In the genomic region with DNA sequence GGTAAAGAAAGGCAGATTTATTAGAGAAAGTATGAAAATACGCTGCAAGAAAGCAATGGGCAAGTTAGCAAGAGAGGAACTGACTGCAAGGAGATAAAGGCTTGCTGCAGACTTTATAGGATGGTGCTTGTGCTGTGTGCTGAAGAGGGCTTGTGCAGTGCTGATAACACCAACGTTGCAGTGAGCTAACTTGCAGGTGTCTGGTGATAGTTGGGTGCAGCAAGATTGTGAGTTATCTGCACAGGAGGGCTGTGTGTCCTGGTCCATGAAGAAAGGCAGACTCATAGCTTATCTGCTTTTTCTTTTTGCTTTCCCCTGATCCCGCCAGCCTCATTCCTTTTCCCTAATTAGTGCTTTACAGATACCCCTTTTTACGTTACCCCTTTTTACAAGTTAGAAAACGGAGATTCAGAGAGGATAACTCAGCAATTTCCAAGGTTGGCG, we compare ENCODE assay signal across 1 cellular context.
TF ChIP-seq lines count a peak whose summit lies in the region.

No MANE protein-coding gene starts in this region.

TF ChIP-seq in K562, 482 proteins besides CTCF, POLR2A, EP300 and RAD21 (continued from another document):
- TF ChIP-seq, protein P1, sequence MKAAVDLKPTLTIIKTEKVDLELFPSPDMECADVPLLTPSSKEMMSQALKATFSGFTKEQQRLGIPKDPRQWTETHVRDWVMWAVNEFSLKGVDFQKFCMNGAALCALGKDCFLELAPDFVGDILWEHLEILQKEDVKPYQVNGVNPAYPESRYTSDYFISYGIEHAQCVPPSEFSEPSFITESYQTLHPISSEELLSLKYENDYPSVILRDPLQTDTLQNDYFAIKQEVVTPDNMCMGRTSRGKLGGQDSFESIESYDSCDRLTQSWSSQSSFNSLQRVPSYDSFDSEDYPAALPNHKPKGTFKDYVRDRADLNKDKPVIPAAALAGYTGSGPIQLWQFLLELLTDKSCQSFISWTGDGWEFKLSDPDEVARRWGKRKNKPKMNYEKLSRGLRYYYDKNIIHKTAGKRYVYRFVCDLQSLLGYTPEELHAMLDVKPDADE (conservative IDR thresholded peaks at IDR 0.05; ENCODE audit: control insufficient read depth, low read depth, low read length): peak; percentile 87
- TF ChIP-seq PHF20 (IDR thresholded peaks at IDR 0.05; ENCODE audit: partially characterized antibody): peak; percentile 11
- TF ChIP-seq HMG20B (CRISPR knock-in tag; IDR thresholded peaks at IDR 0.05): no peak
- no peak for TF ChIP-seq SREBF1 (IDR thresholded peaks at IDR 0.05; ENCODE audit: borderline replicate concordance, low read depth, low read length)
- TF ChIP-seq ZKSCAN1 (IDR thresholded peaks at IDR 0.05; ENCODE audit: low read depth, low read length): 0 out of 2 replicates have a peak, but pooled peaks have one; percentile 63
- TF ChIP-seq, protein P2, sequence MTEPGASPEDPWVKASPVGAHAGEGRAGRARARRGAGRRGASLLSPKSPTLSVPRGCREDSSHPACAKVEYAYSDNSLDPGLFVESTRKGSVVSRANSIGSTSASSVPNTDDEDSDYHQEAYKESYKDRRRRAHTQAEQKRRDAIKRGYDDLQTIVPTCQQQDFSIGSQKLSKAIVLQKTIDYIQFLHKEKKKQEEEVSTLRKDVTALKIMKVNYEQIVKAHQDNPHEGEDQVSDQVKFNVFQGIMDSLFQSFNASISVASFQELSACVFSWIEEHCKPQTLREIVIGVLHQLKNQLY (CRISPR knock-in tag; conservative IDR thresholded peaks at IDR 0.05): no peak
- TF ChIP-seq RBFOX2 (IDR thresholded peaks at IDR 0.05; ENCODE audit: low read depth, low read length): no peak
- no peak; the same call in 1 of the 2 replicates for TF ChIP-seq FOXA1 (IDR thresholded peaks at IDR 0.05; ENCODE audit: borderline replicate concordance)
- TF ChIP-seq, protein P3, sequence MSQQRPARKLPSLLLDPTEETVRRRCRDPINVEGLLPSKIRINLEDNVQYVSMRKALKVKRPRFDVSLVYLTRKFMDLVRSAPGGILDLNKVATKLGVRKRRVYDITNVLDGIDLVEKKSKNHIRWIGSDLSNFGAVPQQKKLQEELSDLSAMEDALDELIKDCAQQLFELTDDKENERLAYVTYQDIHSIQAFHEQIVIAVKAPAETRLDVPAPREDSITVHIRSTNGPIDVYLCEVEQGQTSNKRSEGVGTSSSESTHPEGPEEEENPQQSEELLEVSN (IDR thresholded peaks at IDR 0.05; ENCODE audit: borderline replicate concordance in 1 of 2, extremely low read depth in 1 of 2, insufficient read depth in 1 of 2, insufficient read length in 1 of 2, low read depth in 1 of 2, low read length in 1 of 2, poor library complexity in 1 of 2, severe bottlenecking in 1 of 2): no peak
- no peak for TF ChIP-seq TCF7L2 (IDR thresholded peaks at IDR 0.05; ENCODE audit: low read depth, low read length)
- TF ChIP-seq GATAD2B (IDR thresholded peaks at IDR 0.05; ENCODE audit: borderline replicate concordance): peak; percentile 81; the same call in 1 of the 2 replicates
- TF ChIP-seq NCOA4 (IDR thresholded peaks at IDR 0.05; ENCODE audit: partially characterized antibody): peak; percentile 66
- no peak for TF ChIP-seq ILK (tag; IDR thresholded peaks at IDR 0.05; ENCODE audit: borderline replicate concordance, low read depth)
- TF ChIP-seq SREBF2 (CRISPR knock-in tag; IDR thresholded peaks at IDR 0.05): no peak
- TF ChIP-seq, protein P4, sequence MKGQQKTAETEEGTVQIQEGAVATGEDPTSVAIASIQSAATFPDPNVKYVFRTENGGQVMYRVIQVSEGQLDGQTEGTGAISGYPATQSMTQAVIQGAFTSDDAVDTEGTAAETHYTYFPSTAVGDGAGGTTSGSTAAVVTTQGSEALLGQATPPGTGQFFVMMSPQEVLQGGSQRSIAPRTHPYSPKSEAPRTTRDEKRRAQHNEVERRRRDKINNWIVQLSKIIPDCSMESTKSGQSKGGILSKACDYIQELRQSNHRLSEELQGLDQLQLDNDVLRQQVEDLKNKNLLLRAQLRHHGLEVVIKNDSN (CRISPR knock-in tag; IDR thresholded peaks at IDR 0.05): no peak
- TF ChIP-seq RCOR1 (IDR thresholded peaks at IDR 0.05; ENCODE audit: borderline replicate concordance in 1 of 2, low read depth in 2 of 2, low read length in 2 of 2): peak; percentile 88 to 96; a peak in 3 of 4 replicates
- TF ChIP-seq TFAM (CRISPR knock-in tag; conservative IDR thresholded peaks at IDR 0.05): no peak
- TF ChIP-seq DNMT1 (IDR thresholded peaks at IDR 0.05): no peak
- no peak for TF ChIP-seq ZNF408 (CRISPR knock-in tag; IDR thresholded peaks at IDR 0.05; ENCODE audit: low read depth)
